13 cellular contexts compared by ENCODE assay signal in genomic region chr20:23078994-23079364, GRCh38. TPM values are rescaled to one million over a fixed set of nuclear protein-coding genes. Genes with fewer than 3 reads are reported as not detected.
DNase-seq lines count a peak whose midpoint lies in the region; TF ChIP-seq lines count a peak whose summit lies in the region.
"Had no signal": no experiment of that assay in that cellular context is flagged by ENCODE, and none has a peak within 500 bp of the region (broad histone marks: within the 10 kb centered on the region; RNA-seq: fewer than 3 reads in every experiment).

No MANE protein-coding gene starts in this region.

- peaks cover 10% of the 10 kb centered on the region for H3K27me3 Mint-ChIP-seq in brain
- no peaks in the 10 kb centered on the region for H3K27me3 Mint-ChIP-seq in Caco-2 (ENCODE audit: insufficient read depth, unreplicated experiment)

- no peak overlapping the region for H3K4me3 ChIP-seq in Caco-2 (ENCODE audit: low read depth, low read length)
- H3K4me3 ChIP-seq: dorsolateral prefrontal cortex had no signal

- intact Hi-C loops in Caco-2 (cut with micrococcal nuclease; ENCODE audit: unreplicated experiment) = no loop called here

- no peaks in the 10 kb centered on the region for H3K9me3 ChIP-seq in Caco-2

- H3K4me3 Mint-ChIP-seq in brain (peak overlapping the region in 3 of 5 experiments; percentile 44 to 70 (median 47)), Caco-2 (ENCODE audit: unreplicated experiment) (no peak overlapping the region)

- POLR2A ChIA-PET in Caco-2 (lab: Charles Lee) = no interaction called here

- no peaks in the 10 kb centered on the region for H3K27me3 ChIP-seq in Caco-2 (replicated peaks; ENCODE audit: control insufficient read depth, insufficient read depth, low read length)

- no TSS peak for BruUV-seq in Caco-2 (replicated peaks; lab: Mats Ljungman, UMichigan)

- CTCF ChIA-PET in Caco-2 (lab: Charles Lee) = no interaction called here

- H3K36me3 Mint-ChIP-seq in brain (no peaks in the 10 kb centered on the region), Caco-2 (ENCODE audit: insufficient read depth, unreplicated experiment) (no peaks in the 10 kb centered on the region)

- H3K9me3 Mint-ChIP-seq in brain = peaks cover 0 to 2% (median 0%) of the 10 kb centered on the region in 5 experiments
- no peaks in the 10 kb centered on the region for H3K9me3 Mint-ChIP-seq in Caco-2 (ENCODE audit: unreplicated experiment)

- peak; percentile 43 for DNase-seq in DMS 273 (lab: John Stamatoyannopoulos, UW; ENCODE audit: unreplicated experiment)
- DNase-seq in DMS 273 treated with DMSO at 0.1 percent for 48 hours (lab: John Stamatoyannopoulos, UW) = no peak
- DNase-seq in NCI-H1417 (lab: John Stamatoyannopoulos, UW) = peak in 2 of 3 experiments; percentile 86 to 97
- peak; percentile 79 for DNase-seq in retina
- DNase-seq in anterior cingulate cortex (lab: John Stamatoyannopoulos, UW) = no peak
- no peak for DNase-seq in Kasumi-1 (lab: John Stamatoyannopoulos, UW)
- DNase-seq in Caco-2 = no peak
- DNase-seq: 8988T; activated CD4-positive, alpha-beta T cell treated with anti-CD3 and anti-CD28 coated beads, Interleukin-2, amount 50 U/mL, for 4 hours; activated naive CD4-positive, alpha-beta T cell had no signal

- H3K36me3 ChIP-seq in Caco-2 (ENCODE audit: control insufficient read depth, insufficient read depth, low read length) = no peaks in the 10 kb centered on the region

- H3K27ac Mint-ChIP-seq in brain (peak overlapping the region in 4 of 5 experiments; percentile 22 to 95 (median 90)), Caco-2 (ENCODE audit: unreplicated experiment) (no peak overlapping the region)

- TF ChIP-seq CTCF in brain (conservative IDR thresholded peaks at IDR 0.05) = peak in 1 of 2 experiments; percentile 28
- TF ChIP-seq CTCF in Caco-2 (IDR thresholded peaks at IDR 0.05; ENCODE audit: insufficient read depth in 1 of 2, low read depth in 1 of 2, low read length in 1 of 2, severe bottlenecking in 1 of 2, unreplicated experiment in 1 of 2) = peak in 1 of 2 experiments; percentile 14

- H3K4me1 Mint-ChIP-seq in brain (peaks cover 51% of the 10 kb centered on the region), Caco-2 (ENCODE audit: low read depth, unreplicated experiment) (peaks cover 6% of the 10 kb centered on the region)

- peaks cover 4% of the 10 kb centered on the region; the same call in 1 of the 2 replicates for H3K4me1 ChIP-seq in Caco-2

RNA-seq across cellular contexts. Expression of gene CD93, which starts 7.1 kb away (rescaled TPM):
- polyA plus RNA-seq in brain (ENCODE audit: insufficient read depth, low read depth, low replicate concordance) = 8.5 TPM
- not detected in 2 replicates for total RNA-seq in Caco-2 (2022)

RNA-seq across cellular contexts. Expression of gene THBD, which starts 29.5 kb away (rescaled TPM):
- polyA plus RNA-seq in brain (ENCODE audit: insufficient read depth, low read depth, low replicate concordance) = 3.6 TPM
- 0.77 and 1.0 TPM in 2 replicates for total RNA-seq in Caco-2 (2022)

RNA-seq across cellular contexts. Expression of gene SSTR4, which starts 43.9 kb away (rescaled TPM):
- not detected for polyA plus RNA-seq in brain (ENCODE audit: insufficient read depth, low read depth, low replicate concordance)
- not detected in 2 replicates for total RNA-seq in Caco-2 (2022)
- total RNA-seq: renal cortical epithelial cell had no signal

Comparison
In these comparisons a context has a peak if more than half of its experiments do, and no peak if none do; other contexts are left out.
1. DNase-seq: peak in DMS 273 (single experiment), NCI-H1417 (2 of 3) and retina (single experiment); none in DMS 273 treated with DMSO at 0.1 percent for 48 hours (single experiment), anterior cingulate cortex (0 of 58), Kasumi-1 (0 of 2) and Caco-2 (0 of 2).